Comparison of ENCODE assay signal across 1 cellular context in the genomic region with DNA sequence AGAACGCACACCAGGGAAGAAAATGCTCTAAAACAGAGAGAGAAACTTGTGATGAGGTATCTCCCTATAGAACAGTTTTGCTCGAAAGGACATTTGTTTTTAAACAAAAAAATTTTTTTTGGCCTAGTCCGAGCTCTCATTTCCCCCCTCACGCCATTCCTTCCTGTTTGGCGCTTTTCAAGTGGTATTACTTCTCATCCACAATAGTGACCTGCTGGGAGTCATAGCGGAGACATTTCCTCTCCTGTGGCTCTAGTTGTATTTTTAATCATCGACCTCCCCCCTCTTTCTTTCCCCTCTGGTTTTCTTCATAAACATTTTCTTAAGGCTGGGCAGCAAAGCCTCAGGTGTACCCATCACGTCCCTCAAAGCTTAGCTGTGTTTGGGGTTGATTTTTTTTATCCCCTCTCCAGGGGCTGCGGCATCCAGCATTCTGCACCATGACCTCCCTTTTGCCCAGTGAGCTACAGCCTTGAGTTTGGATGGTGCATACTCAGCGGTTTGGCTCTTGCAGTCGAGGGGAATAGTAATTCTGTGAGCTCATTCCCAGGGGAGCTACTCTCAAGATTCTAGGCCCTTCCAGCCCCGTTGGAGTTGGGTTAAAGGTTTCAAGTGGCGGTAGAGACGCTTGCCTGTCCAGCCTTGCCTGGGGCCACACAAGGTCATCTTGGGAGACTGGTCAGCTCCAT.
TF ChIP-seq lines count a peak whose summit lies in the region.

No MANE protein-coding gene starts in this region.

TF ChIP-seq in liver, 16 proteins besides CTCF, POLR2A, EP300 and RAD21:
- TF ChIP-seq, protein P1, sequence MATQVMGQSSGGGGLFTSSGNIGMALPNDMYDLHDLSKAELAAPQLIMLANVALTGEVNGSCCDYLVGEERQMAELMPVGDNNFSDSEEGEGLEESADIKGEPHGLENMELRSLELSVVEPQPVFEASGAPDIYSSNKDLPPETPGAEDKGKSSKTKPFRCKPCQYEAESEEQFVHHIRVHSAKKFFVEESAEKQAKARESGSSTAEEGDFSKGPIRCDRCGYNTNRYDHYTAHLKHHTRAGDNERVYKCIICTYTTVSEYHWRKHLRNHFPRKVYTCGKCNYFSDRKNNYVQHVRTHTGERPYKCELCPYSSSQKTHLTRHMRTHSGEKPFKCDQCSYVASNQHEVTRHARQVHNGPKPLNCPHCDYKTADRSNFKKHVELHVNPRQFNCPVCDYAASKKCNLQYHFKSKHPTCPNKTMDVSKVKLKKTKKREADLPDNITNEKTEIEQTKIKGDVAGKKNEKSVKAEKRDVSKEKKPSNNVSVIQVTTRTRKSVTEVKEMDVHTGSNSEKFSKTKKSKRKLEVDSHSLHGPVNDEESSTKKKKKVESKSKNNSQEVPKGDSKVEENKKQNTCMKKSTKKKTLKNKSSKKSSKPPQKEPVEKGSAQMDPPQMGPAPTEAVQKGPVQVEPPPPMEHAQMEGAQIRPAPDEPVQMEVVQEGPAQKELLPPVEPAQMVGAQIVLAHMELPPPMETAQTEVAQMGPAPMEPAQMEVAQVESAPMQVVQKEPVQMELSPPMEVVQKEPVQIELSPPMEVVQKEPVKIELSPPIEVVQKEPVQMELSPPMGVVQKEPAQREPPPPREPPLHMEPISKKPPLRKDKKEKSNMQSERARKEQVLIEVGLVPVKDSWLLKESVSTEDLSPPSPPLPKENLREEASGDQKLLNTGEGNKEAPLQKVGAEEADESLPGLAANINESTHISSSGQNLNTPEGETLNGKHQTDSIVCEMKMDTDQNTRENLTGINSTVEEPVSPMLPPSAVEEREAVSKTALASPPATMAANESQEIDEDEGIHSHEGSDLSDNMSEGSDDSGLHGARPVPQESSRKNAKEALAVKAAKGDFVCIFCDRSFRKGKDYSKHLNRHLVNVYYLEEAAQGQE (IDR thresholded peaks at IDR 0.05) = no peak
- TF ChIP-seq TAF1 (conservative IDR thresholded peaks at IDR 0.05) (no peak), YY1 (IDR thresholded peaks at IDR 0.05) (no peak), HNF4A (conservative IDR thresholded peaks at IDR 0.05) (no peak), JUND (IDR thresholded peaks at IDR 0.05) (no peak), NR2F2 (IDR thresholded peaks at IDR 0.05) (no peak), SP1 (IDR thresholded peaks at IDR 0.05) (no peak), FOXA2 (IDR thresholded peaks at IDR 0.05) (no peak), FOXA1 (IDR thresholded peaks at IDR 0.05) (no peak), HNF4G (IDR thresholded peaks at IDR 0.05) (no peak), RXRA (IDR thresholded peaks at IDR 0.05) (no peak), GABPA (IDR thresholded peaks at IDR 0.05 in 1 of 2, conservative IDR thresholded peaks at IDR 0.05 in 1 of 2) (no peak), EGR1 (IDR thresholded peaks at IDR 0.05; ENCODE audit: low read depth in 2 of 2) (no peak)
- TF ChIP-seq, protein P2, sequence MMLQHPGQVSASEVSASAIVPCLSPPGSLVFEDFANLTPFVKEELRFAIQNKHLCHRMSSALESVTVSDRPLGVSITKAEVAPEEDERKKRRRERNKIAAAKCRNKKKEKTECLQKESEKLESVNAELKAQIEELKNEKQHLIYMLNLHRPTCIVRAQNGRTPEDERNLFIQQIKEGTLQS (IDR thresholded peaks at IDR 0.05) = no peak
- TF ChIP-seq, protein P3, sequence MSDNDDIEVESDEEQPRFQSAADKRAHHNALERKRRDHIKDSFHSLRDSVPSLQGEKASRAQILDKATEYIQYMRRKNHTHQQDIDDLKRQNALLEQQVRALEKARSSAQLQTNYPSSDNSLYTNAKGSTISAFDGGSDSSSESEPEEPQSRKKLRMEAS (IDR thresholded peaks at IDR 0.05) = no peak
- TF ChIP-seq, protein P4, sequence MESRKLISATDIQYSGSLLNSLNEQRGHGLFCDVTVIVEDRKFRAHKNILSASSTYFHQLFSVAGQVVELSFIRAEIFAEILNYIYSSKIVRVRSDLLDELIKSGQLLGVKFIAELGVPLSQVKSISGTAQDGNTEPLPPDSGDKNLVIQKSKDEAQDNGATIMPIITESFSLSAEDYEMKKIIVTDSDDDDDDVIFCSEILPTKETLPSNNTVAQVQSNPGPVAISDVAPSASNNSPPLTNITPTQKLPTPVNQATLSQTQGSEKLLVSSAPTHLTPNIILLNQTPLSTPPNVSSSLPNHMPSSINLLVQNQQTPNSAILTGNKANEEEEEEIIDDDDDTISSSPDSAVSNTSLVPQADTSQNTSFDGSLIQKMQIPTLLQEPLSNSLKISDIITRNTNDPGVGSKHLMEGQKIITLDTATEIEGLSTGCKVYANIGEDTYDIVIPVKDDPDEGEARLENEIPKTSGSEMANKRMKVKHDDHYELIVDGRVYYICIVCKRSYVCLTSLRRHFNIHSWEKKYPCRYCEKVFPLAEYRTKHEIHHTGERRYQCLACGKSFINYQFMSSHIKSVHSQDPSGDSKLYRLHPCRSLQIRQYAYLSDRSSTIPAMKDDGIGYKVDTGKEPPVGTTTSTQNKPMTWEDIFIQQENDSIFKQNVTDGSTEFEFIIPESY (IDR thresholded peaks at IDR 0.05) = no peak
